ENCODE assay signal across 9 cellular contexts in genomic region chr7:106108988-106109387, GRCh38. TPM values are rescaled to one million over a fixed set of nuclear protein-coding genes. Genes with fewer than 3 reads are reported as not detected.
DNase-seq lines count a peak whose midpoint lies in the region; ATAC-seq and TF ChIP-seq lines count a peak whose summit lies in the region.
"Had no signal": no experiment of that assay in that cellular context is flagged by ENCODE, and none has a peak within 500 bp of the region (broad histone marks: within the 10 kb centered on the region; RNA-seq: fewer than 3 reads in every experiment).

No MANE protein-coding gene starts in this region.

- H3K27ac ChIP-seq in OCI-LY3 (ENCODE audit: low read length) (no peak overlapping the region), fibroblast of lung (ENCODE audit: insufficient read depth, low read length) (no peak overlapping the region)
- H3K27ac ChIP-seq: thyroid gland had no signal

- POLR2A ChIA-PET in activated CD4-positive, alpha-beta T cell treated with anti-CD3 and anti-CD28 coated beads for 36 hours (lab: Charles Lee) = no interaction called here

- H3K9me3 ChIP-seq in OCI-LY3 (ENCODE audit: insufficient read depth, low read length) = no peaks in the 10 kb centered on the region
- no peaks in the 10 kb centered on the region for H3K9me3 ChIP-seq in fibroblast of lung (ENCODE audit: control insufficient read depth, insufficient read depth, low read depth, low read length)
- H3K9me3 ChIP-seq: thyroid gland had no signal

- DNase-seq in activated CD4-positive, alpha-beta T cell treated with anti-CD3 and anti-CD28 coated beads for 36 hours = no peak
- DNase-seq in activated CD4-positive, alpha-beta T cell treated with anti-CD3 and anti-CD28 coated beads, Interleukin-2, amount 50 U/mL, for 4 hours = no peak
- no peak for DNase-seq in fibroblast of lung (ENCODE audit: low read depth in 2 of 2)
- no peak for DNase-seq in stimulated activated effector memory CD8-positive, alpha-beta T cell treated with anti-CD3 and anti-CD28 coated beads, Interleukin-12 subunit alpha, Interleukin-12 subunit beta, amount 100 ng/mL, for 72 hours (ENCODE audit: low spot score in 2 of 2)
- DNase-seq in glomerular visceral epithelial cell (ENCODE audit: extremely low spot score) = no peak
- DNase-seq: thyroid gland had no signal

- no peak overlapping the region for H2AFZ ChIP-seq in OCI-LY3 (ENCODE audit: low read depth, low read length)
- H2AFZ ChIP-seq in fibroblast of lung (ENCODE audit: low read length) = no peak overlapping the region

- H3K4me3 Mint-ChIP-seq in activated CD4-positive, alpha-beta T cell treated with anti-CD3 and anti-CD28 coated beads for 36 hours = peak overlapping the region; percentile 7
- H3K4me3 Mint-ChIP-seq in stimulated activated effector memory CD8-positive, alpha-beta T cell treated with anti-CD3 and anti-CD28 coated beads, Interleukin-12 subunit alpha, Interleukin-12 subunit beta, amount 100 ng/mL, for 72 hours = no peak overlapping the region

- no peak overlapping the region for H3K4me3 ChIP-seq in OCI-LY3 (ENCODE audit: low read length)
- peak overlapping the region in 1 of 4 experiments; percentile 2 for H3K4me3 ChIP-seq in fibroblast of lung (replicated peaks in 1 of 4; ENCODE audit: control extremely low read depth in 1 of 4, insufficient read depth in 1 of 4, low read depth in 3 of 4, low read length in 4 of 4)
- H3K4me3 ChIP-seq: thyroid gland had no signal

- no peak overlapping the region for H3K9ac ChIP-seq in OCI-LY3 (ENCODE audit: low read length)
- H3K9ac ChIP-seq in fibroblast of lung (ENCODE audit: insufficient read depth, low read length) = no peak overlapping the region

- TF ChIP-seq CTCF in OCI-LY3 (IDR thresholded peaks at IDR 0.05; ENCODE audit: low read depth, low read length) = no peak
- no peak for TF ChIP-seq CTCF in fibroblast of lung (conservative IDR thresholded peaks at IDR 0.05 in 1 of 2, IDR thresholded peaks at IDR 0.05 in 1 of 2; ENCODE audit: low read depth in 1 of 2, low read length in 2 of 2)

- H3K4me2 ChIP-seq in OCI-LY3 (ENCODE audit: low read length) (peak overlapping the region; percentile 0), fibroblast of lung (ENCODE audit: extremely low read depth, insufficient read depth, low read length) (peak overlapping the region; percentile 51)

- H3K36me3 ChIP-seq in OCI-LY3 (replicated peaks; ENCODE audit: low read depth, low read length) (peaks cover 10% of the 10 kb centered on the region), fibroblast of lung (ENCODE audit: control insufficient read depth, insufficient read depth, low read length) (no peaks in the 10 kb centered on the region)
- H3K36me3 ChIP-seq: thyroid gland had no signal

- peak overlapping the region; percentile 49 for H3K27ac Mint-ChIP-seq in activated CD4-positive, alpha-beta T cell treated with anti-CD3 and anti-CD28 coated beads for 36 hours
- no peak overlapping the region for H3K27ac Mint-ChIP-seq in stimulated activated effector memory CD8-positive, alpha-beta T cell treated with anti-CD3 and anti-CD28 coated beads, Interleukin-12 subunit alpha, Interleukin-12 subunit beta, amount 100 ng/mL, for 72 hours

- H3K9me3 Mint-ChIP-seq in activated CD4-positive, alpha-beta T cell treated with anti-CD3 and anti-CD28 coated beads for 36 hours (ENCODE audit: low read depth) = no peaks in the 10 kb centered on the region
- no peaks in the 10 kb centered on the region for H3K9me3 Mint-ChIP-seq in stimulated activated effector memory CD8-positive, alpha-beta T cell treated with anti-CD3 and anti-CD28 coated beads, Interleukin-12 subunit alpha, Interleukin-12 subunit beta, amount 100 ng/mL, for 72 hours

- H4K20me1 ChIP-seq in OCI-LY3 (ENCODE audit: insufficient read depth, low read length) (peaks cover 46% of the 10 kb centered on the region), fibroblast of lung (ENCODE audit: control insufficient read depth, extremely low read depth, insufficient read depth, low read length) (no peaks in the 10 kb centered on the region)

- intact Hi-C loops in activated CD4-positive, alpha-beta T cell treated with anti-CD3 and anti-CD28 coated beads for 36 hours (cut with DNase I, micrococcal nuclease) = loop anchor here in 1 of 2 experiments (1.0 kb wide), 1 partner anchor 233 kb away; the partner anchor contains the start of gene ATXN7L1

- peaks cover 58% of the 10 kb centered on the region for H3K4me1 Mint-ChIP-seq in activated CD4-positive, alpha-beta T cell treated with anti-CD3 and anti-CD28 coated beads for 36 hours
- H3K4me1 Mint-ChIP-seq in stimulated activated effector memory CD8-positive, alpha-beta T cell treated with anti-CD3 and anti-CD28 coated beads, Interleukin-12 subunit alpha, Interleukin-12 subunit beta, amount 100 ng/mL, for 72 hours = peaks cover 43% of the 10 kb centered on the region

- H3K27me3 ChIP-seq in OCI-LY3 (ENCODE audit: low read depth, low read length) = no peaks in the 10 kb centered on the region
- H3K27me3 ChIP-seq in fibroblast of lung (ENCODE audit: control insufficient read depth, insufficient read depth, low read length) = no peaks in the 10 kb centered on the region
- H3K27me3 ChIP-seq: thyroid gland had no signal

- H3K4me1 ChIP-seq in OCI-LY3 (ENCODE audit: low read length) (peaks cover 27% of the 10 kb centered on the region), fibroblast of lung (ENCODE audit: control insufficient read depth, extremely low read depth, insufficient read depth, low read length) (peaks cover 5% of the 10 kb centered on the region)

- no peak for ATAC-seq in activated CD4-positive, alpha-beta T cell treated with anti-CD3 and anti-CD28 coated beads for 36 hours
- ATAC-seq in stimulated activated effector memory CD8-positive, alpha-beta T cell treated with anti-CD3 and anti-CD28 coated beads, Interleukin-12 subunit alpha, Interleukin-12 subunit beta, amount 100 ng/mL, for 72 hours = peak; percentile 12
- ATAC-seq in GM21619 (IDR thresholded peaks at IDR 0.05; ENCODE audit: unreplicated experiment) (no peak), HG03039 (IDR thresholded peaks at IDR 0.05; ENCODE audit: unreplicated experiment) (no peak)

- CTCF ChIA-PET in activated CD4-positive, alpha-beta T cell treated with anti-CD3 and anti-CD28 coated beads for 36 hours (lab: Charles Lee) = interaction anchor here (0.8 kb wide), 1 partner anchor 51 kb away, joined by 3 read pairs; no protein-coding TSS in a partner anchor

- no peaks in the 10 kb centered on the region for H3K27me3 Mint-ChIP-seq in activated CD4-positive, alpha-beta T cell treated with anti-CD3 and anti-CD28 coated beads for 36 hours

- peaks cover 68% of the 10 kb centered on the region for H3K79me2 ChIP-seq in OCI-LY3 (ENCODE audit: low read length)
- H3K79me2 ChIP-seq in fibroblast of lung (ENCODE audit: control insufficient read depth, insufficient read depth, low read length) = peaks cover 67% of the 10 kb centered on the region

- peaks cover 6% of the 10 kb centered on the region for H3K36me3 Mint-ChIP-seq in activated CD4-positive, alpha-beta T cell treated with anti-CD3 and anti-CD28 coated beads for 36 hours (ENCODE audit: low read depth)
- peaks cover 10% of the 10 kb centered on the region for H3K36me3 Mint-ChIP-seq in stimulated activated effector memory CD8-positive, alpha-beta T cell treated with anti-CD3 and anti-CD28 coated beads, Interleukin-12 subunit alpha, Interleukin-12 subunit beta, amount 100 ng/mL, for 72 hours

RNA-seq across cellular contexts. Expression of gene SYPL1, which starts 3.1 kb away (rescaled TPM):
- 10 to 100 TPM; 23.7 to 28.8 TPM for total RNA-seq in activated CD4-positive, alpha-beta T cell treated with anti-CD3 and anti-CD28 coated beads for 36 hours
- total RNA-seq in fibroblast of lung = 54.4 and 71.0 TPM in 2 replicates
- 108 and 132 TPM in 2 replicates for polyA plus RNA-seq in fibroblast of lung
- 82.2 and 87.9 TPM in 2 replicates for polyA plus RNA-seq in fibroblast of lung (2012)
- polyA minus RNA-seq in fibroblast of lung (ENCODE audit: low replicate concordance) = 27.6 and 49.2 TPM in 2 replicates
